In the genomic region with DNA sequence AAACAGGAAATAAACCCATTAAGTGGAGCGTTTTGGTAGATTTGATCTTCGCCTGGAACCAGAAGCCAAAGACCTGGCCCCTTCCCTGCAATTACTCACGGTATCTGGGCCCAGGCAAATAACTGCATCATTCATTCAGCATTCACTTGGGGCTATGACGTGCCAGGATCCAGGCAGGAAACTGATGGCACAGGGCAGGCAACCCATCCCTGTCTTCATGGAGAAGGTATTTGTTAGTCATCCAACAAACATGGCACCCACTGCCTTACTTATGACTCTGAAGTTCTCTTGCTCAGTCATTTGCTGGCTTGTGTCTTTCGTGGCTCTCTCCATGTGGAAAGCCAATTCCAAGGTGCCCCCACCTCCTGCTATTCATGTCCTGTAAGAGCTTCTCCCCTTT, we compare ENCODE assay signal across 17 cellular contexts.
"Had no signal": no experiment of that assay in that cellular context is flagged by ENCODE, and none has a peak within 500 bp of the region (broad histone marks: within the 10 kb centered on the region; RNA-seq: fewer than 3 reads in every experiment).

No MANE protein-coding gene starts in this region.

- H3K36me3 ChIP-seq: neutrophil, WERI-Rb-1 had no signal

- H2AFZ ChIP-seq: parathyroid adenoma had no signal

- H3K9me3 ChIP-seq: neutrophil had no signal

- H3K4me3 ChIP-seq: smooth muscle cell had no signal

- DNase-seq: activated CD4-positive, alpha-beta T cell treated with anti-CD3 and anti-CD28 coated beads, Interleukin-2, amount 50 U/mL, for 48 hours; activated naive CD4-positive, alpha-beta T cell; activated naive CD8-positive, alpha-beta T cell treated with anti-CD3 and anti-CD28 coated beads for 36 hours; amygdala; caudate nucleus; effector memory CD8-positive, alpha-beta T cell; foreskin fibroblast; mesendoderm; natural killer cell; stimulated activated CD4-positive, alpha-beta T cell treated with anti-CD3 and anti-CD28 coated beads, Interleukin-4, amount 100 ng/mL, for 1 hour; stimulated activated naive CD8-positive, alpha-beta T cell treated with anti-CD3 and anti-CD28 coated beads, Interleukin-15, amount 100 ng/mL, for 72 hours; T-helper 2 cell; trophoblast cell; WERI-Rb-1 had no signal

- H3K9me3 Mint-ChIP-seq: activated naive CD8-positive, alpha-beta T cell treated with anti-CD3 and anti-CD28 coated beads for 36 hours; natural killer cell; stimulated activated naive CD8-positive, alpha-beta T cell treated with anti-CD3 and anti-CD28 coated beads, Interleukin-15, amount 100 ng/mL, for 72 hours had no signal

- H3K4me3 Mint-ChIP-seq: activated naive CD8-positive, alpha-beta T cell treated with anti-CD3 and anti-CD28 coated beads for 36 hours; effector memory CD8-positive, alpha-beta T cell; natural killer cell; stimulated activated naive CD8-positive, alpha-beta T cell treated with anti-CD3 and anti-CD28 coated beads, Interleukin-15, amount 100 ng/mL, for 72 hours had no signal

- H3K4me1 Mint-ChIP-seq: activated naive CD8-positive, alpha-beta T cell treated with anti-CD3 and anti-CD28 coated beads for 36 hours; natural killer cell; stimulated activated naive CD8-positive, alpha-beta T cell treated with anti-CD3 and anti-CD28 coated beads, Interleukin-15, amount 100 ng/mL, for 72 hours had no signal

- H3K4me1 ChIP-seq: parathyroid adenoma had no signal

- H3K36me3 Mint-ChIP-seq: activated naive CD8-positive, alpha-beta T cell treated with anti-CD3 and anti-CD28 coated beads for 36 hours; natural killer cell had no signal

- H3K9ac ChIP-seq: parathyroid adenoma had no signal

- H3K27ac ChIP-seq: neutrophil, parathyroid adenoma, WERI-Rb-1 had no signal

- H3K27ac Mint-ChIP-seq: activated naive CD8-positive, alpha-beta T cell treated with anti-CD3 and anti-CD28 coated beads for 36 hours; effector memory CD8-positive, alpha-beta T cell; natural killer cell; stimulated activated naive CD8-positive, alpha-beta T cell treated with anti-CD3 and anti-CD28 coated beads, Interleukin-15, amount 100 ng/mL, for 72 hours had no signal

- H3K4me2 ChIP-seq: smooth muscle cell had no signal
